Comparison of ENCODE assay signal across 8 cellular contexts in the genomic region with DNA sequence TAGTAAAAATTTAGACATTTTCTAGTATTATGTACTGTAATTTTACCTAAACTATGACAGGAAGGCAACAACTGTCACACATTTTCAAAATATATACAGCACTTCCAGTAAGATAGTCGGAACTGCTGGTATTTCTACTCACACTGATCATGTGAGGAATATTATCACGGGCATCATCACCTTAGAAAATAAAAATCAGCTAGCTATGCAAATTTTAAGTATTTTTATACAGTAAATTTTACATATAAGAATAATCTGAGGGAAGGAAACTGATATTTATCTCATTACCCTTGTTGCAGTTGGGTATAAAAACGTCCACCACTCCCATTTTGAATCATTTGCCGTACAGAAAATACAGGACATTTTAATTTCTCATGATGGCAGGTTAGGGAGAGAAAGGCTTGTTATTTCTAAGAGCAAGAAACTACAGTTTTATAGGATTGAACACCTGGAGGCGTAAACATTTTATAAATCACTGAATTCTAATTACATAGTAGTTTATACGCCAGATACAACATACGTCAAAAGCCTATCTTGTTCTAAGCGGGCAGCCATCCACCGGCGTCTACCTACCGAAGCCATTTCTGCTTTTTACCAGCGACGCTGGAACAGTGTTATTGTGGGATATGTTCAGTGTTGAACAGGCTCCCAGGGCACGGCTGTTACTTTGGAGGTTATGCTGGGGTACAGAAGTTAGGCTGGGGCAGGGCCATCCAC. TPM values are rescaled to one million over a fixed set of nuclear protein-coding genes. Genes with fewer than 3 reads are reported as not detected.
DNase-seq lines count a peak whose midpoint lies in the region; ATAC-seq lines count a peak whose summit lies in the region.

No MANE protein-coding gene starts in this region.

- no peaks in the 10 kb centered on the region for H3K36me3 Mint-ChIP-seq in stimulated activated naive CD8-positive, alpha-beta T cell treated with anti-CD3 and anti-CD28 coated beads, Interleukin-15, Interleukin-2, amounts not matched to agents 100 ng/mL and 50 ng/mL, for 24 hours (ENCODE audit: low read depth)
- H3K36me3 Mint-ChIP-seq in central memory CD8-positive, alpha-beta T cell (ENCODE audit: insufficient read depth) = peaks cover 5% of the 10 kb centered on the region

- H3K4me1 Mint-ChIP-seq in stimulated activated naive CD8-positive, alpha-beta T cell treated with anti-CD3 and anti-CD28 coated beads, Interleukin-15, Interleukin-2, amounts not matched to agents 100 ng/mL and 50 ng/mL, for 24 hours (ENCODE audit: low read depth) = peaks cover 22% of the 10 kb centered on the region
- H3K4me1 Mint-ChIP-seq in central memory CD8-positive, alpha-beta T cell = peaks cover 17% of the 10 kb centered on the region

- no peaks in the 10 kb centered on the region for H3K9me3 ChIP-seq in mesodermal cell (ENCODE audit: control insufficient read depth, low read length)

- H3K27ac Mint-ChIP-seq in stimulated activated naive CD8-positive, alpha-beta T cell treated with anti-CD3 and anti-CD28 coated beads, Interleukin-15, Interleukin-2, amounts not matched to agents 100 ng/mL and 50 ng/mL, for 24 hours = peak overlapping the region; percentile 63
- H3K27ac Mint-ChIP-seq in central memory CD8-positive, alpha-beta T cell (ENCODE audit: low read depth) = peak overlapping the region; percentile 96

- H3K4me1 ChIP-seq in mesodermal cell (ENCODE audit: control insufficient read depth, insufficient read depth, low read length, poor library complexity, severe bottlenecking) = no peaks in the 10 kb centered on the region
- H3K4me1 ChIP-seq in urinary bladder (ENCODE audit: insufficient read depth) = no peaks in the 10 kb centered on the region

- H3K4me3 Mint-ChIP-seq in stimulated activated naive CD8-positive, alpha-beta T cell treated with anti-CD3 and anti-CD28 coated beads, Interleukin-15, Interleukin-2, amounts not matched to agents 100 ng/mL and 50 ng/mL, for 24 hours = peak overlapping the region; percentile 89
- peak overlapping the region; percentile 97 for H3K4me3 Mint-ChIP-seq in central memory CD8-positive, alpha-beta T cell

- DNase-seq in stimulated activated naive CD8-positive, alpha-beta T cell treated with anti-CD3 and anti-CD28 coated beads, Interleukin-15, Interleukin-2, amounts not matched to agents 100 U/mL and 50 U/mL, for 24 hours = no peak
- DNase-seq in NCI-H748 treated with DMSO at 0.1 percent for 48 hours (lab: John Stamatoyannopoulos, UW) (peak; percentile 72), AG20443 (ENCODE audit: low spot score) (no peak)
- DNase-seq in central memory CD8-positive, alpha-beta T cell (ENCODE audit: low spot score in 2 of 2) = no peak

- peak overlapping the region; percentile 99 for H3K27ac ChIP-seq in mesodermal cell (ENCODE audit: low read depth, low read length, severe bottlenecking)
- H3K27ac ChIP-seq in urinary bladder (ENCODE audit: low read depth) = peak overlapping the region; percentile 96

- H3K4me3 ChIP-seq in mesodermal cell (ENCODE audit: extremely low read depth, insufficient read depth, low read length, poor library complexity, severe bottlenecking) = peak overlapping the region; percentile 92
- peak overlapping the region; percentile 59 for H3K4me3 ChIP-seq in urinary bladder (ENCODE audit: low read depth, low read length)

- H3K36me3 ChIP-seq in mesodermal cell (ENCODE audit: control insufficient read depth, insufficient read depth, low read length) (peaks cover 15% of the 10 kb centered on the region), urinary bladder (ENCODE audit: insufficient read depth) (no peaks in the 10 kb centered on the region)

- no peak for ATAC-seq in stimulated activated naive CD8-positive, alpha-beta T cell treated with anti-CD3 and anti-CD28 coated beads, Interleukin-15, Interleukin-2, amounts not matched to agents 100 U/mL and 50 U/mL, for 24 hours
- peak; percentile 39 for ATAC-seq in central memory CD8-positive, alpha-beta T cell (replicated peaks; ENCODE audit: extremely low read depth, poor library complexity, severe bottlenecking)
- ATAC-seq in GM21360 (IDR thresholded peaks at IDR 0.05; ENCODE audit: unreplicated experiment) = no peak

- H3K27me3 Mint-ChIP-seq in stimulated activated naive CD8-positive, alpha-beta T cell treated with anti-CD3 and anti-CD28 coated beads, Interleukin-15, Interleukin-2, amounts not matched to agents 100 ng/mL and 50 ng/mL, for 24 hours = peaks cover 25% of the 10 kb centered on the region
- H3K27me3 Mint-ChIP-seq in central memory CD8-positive, alpha-beta T cell = peaks cover 22% of the 10 kb centered on the region

- WGBS in mesodermal cell (ENCODE audit: insufficient coverage in 2 of 2), 2 experiments = 33% methylated on average over 3 to 5 of the region's 14 CpGs
- WGBS in urinary bladder = 6% methylated on average over 14 of the region's 14 CpGs

- H3K9me3 Mint-ChIP-seq in stimulated activated naive CD8-positive, alpha-beta T cell treated with anti-CD3 and anti-CD28 coated beads, Interleukin-15, Interleukin-2, amounts not matched to agents 100 ng/mL and 50 ng/mL, for 24 hours = no peaks in the 10 kb centered on the region
- no peaks in the 10 kb centered on the region for H3K9me3 Mint-ChIP-seq in central memory CD8-positive, alpha-beta T cell

RNA-seq across cellular contexts. Expression of a gene that starts 0.7 kb away (rescaled TPM):
- 254 TPM for polyA plus RNA-seq in mesodermal cell (2013, experiment 1 of 2)
- polyA plus RNA-seq in mesodermal cell (2013, experiment 2 of 2) = 260 TPM
- total RNA-seq in urinary bladder = 187 TPM
- polyA plus RNA-seq in urinary bladder = 29.8 TPM
